ENCODE assay signal across 21 cellular contexts in genomic region chr1:193087893-193088292, GRCh38.
"Had no signal": no experiment of that assay in that cellular context is flagged by ENCODE, and none has a peak within 500 bp of the region (broad histone marks: within the 10 kb centered on the region; RNA-seq: fewer than 3 reads in every experiment).

No MANE protein-coding gene starts in this region.

- ATAC-seq: activated T-cell treated with anti-CD3 and anti-CD28 coated beads, Interleukin-2, amount 50 U/mL, for 4 hours; activated T-helper 17 cell treated with anti-CD3 and anti-CD28 coated beads, Interleukin-2, amount 50 U/mL, for 72 hours; PC-3; T-cell had no signal

- H3K4me3 Mint-ChIP-seq: activated CD4-positive, alpha-beta memory T cell treated with anti-CD3 and anti-CD28 coated beads for 36 hours; activated CD4-positive, alpha-beta T cell treated with anti-CD3 and anti-CD28 coated beads, Interleukin-2, amount 10 ng/mL, durations not matched to agents 7 days and 5 days; activated naive CD4-positive, alpha-beta T cell treated with anti-CD3 and anti-CD28 coated beads for 36 hours; activated naive CD8-positive, alpha-beta T cell; activated T-cell treated with anti-CD3 and anti-CD28 coated beads, Interleukin-2, amount 50 U/mL, for 4 hours; activated T-helper 17 cell treated with anti-CD3 and anti-CD28 coated beads, Interleukin-2, amount 50 U/mL, for 72 hours; T-cell had no signal

- H3K27me3 Mint-ChIP-seq: activated CD4-positive, alpha-beta memory T cell treated with anti-CD3 and anti-CD28 coated beads for 36 hours; activated CD4-positive, alpha-beta T cell treated with anti-CD3 and anti-CD28 coated beads, Interleukin-2, amount 10 ng/mL, durations not matched to agents 7 days and 5 days; activated naive CD8-positive, alpha-beta T cell; activated T-helper 17 cell treated with anti-CD3 and anti-CD28 coated beads, Interleukin-2, amount 50 U/mL, for 72 hours; T-cell had no signal

- H3K9me3 Mint-ChIP-seq: activated CD4-positive, alpha-beta memory T cell treated with anti-CD3 and anti-CD28 coated beads for 36 hours; activated CD4-positive, alpha-beta T cell treated with anti-CD3 and anti-CD28 coated beads, Interleukin-2, amount 10 ng/mL, durations not matched to agents 7 days and 5 days; activated naive CD4-positive, alpha-beta T cell treated with anti-CD3 and anti-CD28 coated beads for 36 hours; activated T-cell treated with anti-CD3 and anti-CD28 coated beads, Interleukin-2, amount 50 U/mL, for 4 hours; activated T-helper 17 cell treated with anti-CD3 and anti-CD28 coated beads, Interleukin-2, amount 50 U/mL, for 72 hours; T-cell had no signal

- H3K4me1 Mint-ChIP-seq: activated CD4-positive, alpha-beta T cell treated with anti-CD3 and anti-CD28 coated beads, Interleukin-2, amount 10 ng/mL, durations not matched to agents 7 days and 5 days; activated T-helper 17 cell treated with anti-CD3 and anti-CD28 coated beads, Interleukin-2, amount 50 U/mL, for 72 hours; T-cell had no signal

- H3K27ac ChIP-seq: VCaP had no signal

- H3K27ac Mint-ChIP-seq: activated CD4-positive, alpha-beta memory T cell treated with anti-CD3 and anti-CD28 coated beads for 36 hours; activated CD4-positive, alpha-beta T cell treated with anti-CD3 and anti-CD28 coated beads, Interleukin-2, amount 10 ng/mL, durations not matched to agents 7 days and 5 days; activated naive CD4-positive, alpha-beta T cell treated with anti-CD3 and anti-CD28 coated beads for 36 hours; activated naive CD8-positive, alpha-beta T cell; activated T-helper 17 cell treated with anti-CD3 and anti-CD28 coated beads, Interleukin-2, amount 50 U/mL, for 72 hours had no signal

- DNase-seq: activated CD4-positive, alpha-beta memory T cell treated with anti-CD3 and anti-CD28 coated beads for 36 hours; activated CD4-positive, alpha-beta T cell treated with anti-CD3 and anti-CD28 coated beads, Interleukin-2, amount 10 ng/mL, durations not matched to agents 7 days and 5 days; activated CD4-positive, CD25-positive, alpha-beta regulatory T cell; activated CD8-positive, alpha-beta memory T cell treated with anti-CD3 and anti-CD28 coated beads for 24 hours; activated gamma-delta T cell; activated naive CD4-positive, alpha-beta T cell treated with anti-CD3 and anti-CD28 coated beads for 36 hours; activated T-cell treated with anti-CD3 and anti-CD28 coated beads, Interleukin-2, amount 50 U/mL, for 4 hours; Karpas-422; MM.1S; NCI-H1105; NCI-H1436; NCI-H187; NCI-H2081 treated with DMSO at 0.1 percent for 48 hours; NCI-H446; NCI-H524; PC-3; SIG-M5; T-cell had no signal
